ENCODE assay signal across 27 cellular contexts in genomic region chr2:101779190-101779589, GRCh38.
DNase-seq lines count a peak whose midpoint lies in the region; ATAC-seq and TF ChIP-seq lines count a peak whose summit lies in the region.
"Had no signal": no experiment of that assay in that cellular context is flagged by ENCODE, and none has a peak within 500 bp of the region (broad histone marks: within the 10 kb centered on the region; RNA-seq: fewer than 3 reads in every experiment).

No MANE protein-coding gene starts in this region.

- no peak overlapping the region for H3K4me3 Mint-ChIP-seq in activated CD8-positive, alpha-beta T cell treated with anti-CD3 and anti-CD28 coated beads for 36 hours
- no peak overlapping the region for H3K4me3 Mint-ChIP-seq in activated CD8-positive, alpha-beta T cell treated with anti-CD3 and anti-CD28 coated beads, Interleukin-2, amount 10 ng/mL, durations not matched to agents 7 days and 5 days
- H3K4me3 Mint-ChIP-seq in naive thymus-derived CD4-positive, alpha-beta T cell, result peak overlapping the region in 7 of 10 donors; percentile 13 to 54 (median 40)
- H3K4me3 Mint-ChIP-seq: activated CD4-positive, alpha-beta T cell treated with anti-CD3 and anti-CD28 coated beads, Interleukin-2, amount 10 ng/mL, durations not matched to agents 24 days and 14 days; activated naive CD8-positive, alpha-beta T cell treated with anti-CD3 and anti-CD28 coated beads, Interleukin-2, amount 50 U/mL, for 24 hours; dendritic cell treated with granulocyte-macrophage colony-stimulating factor and Interleukin-4, amounts not matched to agents 40 ng/mL and 50 ng/mL, for 4 days; natural killer cell had no signal

- H3K9me3 ChIP-seq in HEK293 (ENCODE audit: control insufficient read depth, insufficient read depth, low read depth, low read length), result no peaks in the 10 kb centered on the region
- no peaks in the 10 kb centered on the region for H3K9me3 ChIP-seq in naive thymus-derived CD4-positive, alpha-beta T cell (ENCODE audit: control insufficient read depth in 2 of 3, low read length in 3 of 3)
- H3K9me3 ChIP-seq: esophagus muscularis mucosa, heart right ventricle, lower lobe of right lung, sigmoid colon, upper lobe of left lung had no signal

- DNase-seq in activated CD8-positive, alpha-beta T cell treated with anti-CD3 and anti-CD28 coated beads for 36 hours, result no peak
- no peak for DNase-seq in activated CD8-positive, alpha-beta T cell treated with anti-CD3 and anti-CD28 coated beads, Interleukin-2, amount 10 ng/mL, durations not matched to agents 7 days and 5 days
- DNase-seq in naive thymus-derived CD4-positive, alpha-beta T cell, result no peak
- no peak for DNase-seq in NOMO-1 treated with dmso at 0.1 percent for 144 hours (lab: John Stamatoyannopoulos, UW; ENCODE audit: unreplicated experiment)
- DNase-seq in KBM-7, result no peak
- DNase-seq: activated CD4-positive, alpha-beta T cell treated with anti-CD3 and anti-CD28 coated beads, Interleukin-2, amount 10 ng/mL, durations not matched to agents 24 days and 14 days; activated naive CD8-positive, alpha-beta T cell treated with anti-CD3 and anti-CD28 coated beads, Interleukin-2, amount 50 U/mL, for 24 hours; caudate nucleus; foreskin keratinocyte; heart right ventricle; lower lobe of right lung; natural killer cell; NCI-H146; NCI-H226; nucleus accumbens; sigmoid colon; stimulated activated CD4-positive, alpha-beta T cell treated with anti-CD3 and anti-CD28 coated beads, Interleukin-4, amount 100 ng/mL, for 24 hours; SW 1271; T1000; upper lobe of left lung; WERI-Rb-1 had no signal

- H3K27me3 Mint-ChIP-seq in activated CD8-positive, alpha-beta T cell treated with anti-CD3 and anti-CD28 coated beads for 36 hours, result no peaks in the 10 kb centered on the region
- no peaks in the 10 kb centered on the region for H3K27me3 Mint-ChIP-seq in activated CD8-positive, alpha-beta T cell treated with anti-CD3 and anti-CD28 coated beads, Interleukin-2, amount 10 ng/mL, durations not matched to agents 7 days and 5 days (ENCODE audit: low read depth)
- H3K27me3 Mint-ChIP-seq in naive thymus-derived CD4-positive, alpha-beta T cell, result no peaks in the 10 kb centered on the region
- H3K27me3 Mint-ChIP-seq: activated CD4-positive, alpha-beta T cell treated with anti-CD3 and anti-CD28 coated beads, Interleukin-2, amount 10 ng/mL, durations not matched to agents 24 days and 14 days; activated naive CD8-positive, alpha-beta T cell treated with anti-CD3 and anti-CD28 coated beads, Interleukin-2, amount 50 U/mL, for 24 hours; dendritic cell treated with granulocyte-macrophage colony-stimulating factor and Interleukin-4, amounts not matched to agents 40 ng/mL and 50 ng/mL, for 4 days had no signal

- H3K36me3 Mint-ChIP-seq in activated CD8-positive, alpha-beta T cell treated with anti-CD3 and anti-CD28 coated beads for 36 hours (ENCODE audit: low read depth), result no peaks in the 10 kb centered on the region
- peaks cover 9% of the 10 kb centered on the region for H3K36me3 Mint-ChIP-seq in activated CD8-positive, alpha-beta T cell treated with anti-CD3 and anti-CD28 coated beads, Interleukin-2, amount 10 ng/mL, durations not matched to agents 7 days and 5 days (ENCODE audit: low read depth)
- H3K36me3 Mint-ChIP-seq in naive thymus-derived CD4-positive, alpha-beta T cell, result peaks cover 0 to 12% (median 0%) of the 10 kb centered on the region in 5 donors
- H3K36me3 Mint-ChIP-seq: natural killer cell had no signal

- H3K4me1 ChIP-seq in HEK293 (ENCODE audit: control insufficient read depth, insufficient read depth, low read length), result peaks cover 30% of the 10 kb centered on the region
- H3K4me1 ChIP-seq in naive thymus-derived CD4-positive, alpha-beta T cell (ENCODE audit: control insufficient read depth in 2 of 2, insufficient read depth in 2 of 2, low read length in 2 of 2), result peaks cover 18 to 85% of the 10 kb centered on the region in 2 donors
- H3K4me1 ChIP-seq: foreskin keratinocyte had no signal

- CTCF ChIA-PET in activated CD8-positive, alpha-beta T cell treated with anti-CD3 and anti-CD28 coated beads for 36 hours (lab: Charles Lee), result interaction anchor here (0.8 to 1.9 kb wide), 4 partner anchors 9 to 60 kb away, joined by 3 to 15 read pairs (median 4); no protein-coding TSS in a partner anchor
- CTCF ChIA-PET in activated CD8-positive, alpha-beta T cell treated with anti-CD3 and anti-CD28 coated beads, Interleukin-2, amount 10 ng/mL, durations not matched to agents 7 days and 5 days (lab: Charles Lee), result interaction anchor here (0.7 to 2.4 kb wide), 5 partner anchors 9 to 93 kb away, joined by 3 to 15 read pairs (median 4); no protein-coding TSS in a partner anchor
- CTCF ChIA-PET in HEK293 (lab: Yijun Ruan, JAX), result interaction anchor here (0.6 to 2.6 kb wide), 6 partner anchors 8 to 256 kb away, joined by 3 to 10 read pairs (median 4); no protein-coding TSS in a partner anchor
- CTCF ChIA-PET in naive thymus-derived CD4-positive, alpha-beta T cell (lab: Charles Lee), result no interaction called here

- no peaks in the 10 kb centered on the region for H3K9me3 Mint-ChIP-seq in activated CD8-positive, alpha-beta T cell treated with anti-CD3 and anti-CD28 coated beads for 36 hours
- H3K9me3 Mint-ChIP-seq in activated CD8-positive, alpha-beta T cell treated with anti-CD3 and anti-CD28 coated beads, Interleukin-2, amount 10 ng/mL, durations not matched to agents 7 days and 5 days (ENCODE audit: insufficient read depth), result no peaks in the 10 kb centered on the region
- H3K9me3 Mint-ChIP-seq in naive thymus-derived CD4-positive, alpha-beta T cell, result peaks cover 0 to 1% (median 0%) of the 10 kb centered on the region in 11 donors
- H3K9me3 Mint-ChIP-seq: activated CD4-positive, alpha-beta T cell treated with anti-CD3 and anti-CD28 coated beads, Interleukin-2, amount 10 ng/mL, durations not matched to agents 24 days and 14 days; activated naive CD8-positive, alpha-beta T cell treated with anti-CD3 and anti-CD28 coated beads, Interleukin-2, amount 50 U/mL, for 24 hours; dendritic cell treated with granulocyte-macrophage colony-stimulating factor and Interleukin-4, amounts not matched to agents 40 ng/mL and 50 ng/mL, for 4 days; natural killer cell had no signal

- ATAC-seq in activated CD8-positive, alpha-beta T cell treated with anti-CD3 and anti-CD28 coated beads for 36 hours, result no peak
- no peak for ATAC-seq in activated CD8-positive, alpha-beta T cell treated with anti-CD3 and anti-CD28 coated beads, Interleukin-2, amount 10 ng/mL, durations not matched to agents 7 days and 5 days
- no peak for ATAC-seq in naive thymus-derived CD4-positive, alpha-beta T cell
- ATAC-seq in HG02798 (IDR thresholded peaks at IDR 0.05; ENCODE audit: poor library complexity, unreplicated experiment), result no peak
- ATAC-seq: foreskin keratinocyte, HCT116, heart right ventricle, lower lobe of right lung, natural killer cell had no signal

- H3K4me1 Mint-ChIP-seq in activated CD8-positive, alpha-beta T cell treated with anti-CD3 and anti-CD28 coated beads for 36 hours (ENCODE audit: low read depth), result peaks cover 80% of the 10 kb centered on the region
- peaks cover 42% of the 10 kb centered on the region for H3K4me1 Mint-ChIP-seq in activated CD8-positive, alpha-beta T cell treated with anti-CD3 and anti-CD28 coated beads, Interleukin-2, amount 10 ng/mL, durations not matched to agents 7 days and 5 days (ENCODE audit: low read depth)
- H3K4me1 Mint-ChIP-seq in naive thymus-derived CD4-positive, alpha-beta T cell, result peaks cover 63 to 100% (median 97%) of the 10 kb centered on the region in 7 donors

- peak overlapping the region; percentile 8 for H3K27ac Mint-ChIP-seq in activated CD8-positive, alpha-beta T cell treated with anti-CD3 and anti-CD28 coated beads for 36 hours
- H3K27ac Mint-ChIP-seq in activated CD8-positive, alpha-beta T cell treated with anti-CD3 and anti-CD28 coated beads, Interleukin-2, amount 10 ng/mL, durations not matched to agents 7 days and 5 days, result no peak overlapping the region
- H3K27ac Mint-ChIP-seq in naive thymus-derived CD4-positive, alpha-beta T cell, result peak overlapping the region in 5 of 9 donors; percentile 5 to 87 (median 39)
- H3K27ac Mint-ChIP-seq: activated CD4-positive, alpha-beta T cell treated with anti-CD3 and anti-CD28 coated beads, Interleukin-2, amount 10 ng/mL, durations not matched to agents 24 days and 14 days; activated naive CD8-positive, alpha-beta T cell treated with anti-CD3 and anti-CD28 coated beads, Interleukin-2, amount 50 U/mL, for 24 hours; natural killer cell had no signal

- no peak overlapping the region for H3K4me3 ChIP-seq in HEK293 (ENCODE audit: low read depth, low read length)
- H3K4me3 ChIP-seq in naive thymus-derived CD4-positive, alpha-beta T cell (ENCODE audit: low read length), result no peak overlapping the region
- H3K4me3 ChIP-seq: esophagus muscularis mucosa, heart right ventricle, lower lobe of right lung, sigmoid colon, upper lobe of left lung had no signal

- intact Hi-C loops in activated CD8-positive, alpha-beta T cell treated with anti-CD3 and anti-CD28 coated beads for 36 hours (cut with micrococcal nuclease), result loop anchor here (10.0 kb wide), 1 partner anchor 46 kb away; no protein-coding TSS in a partner anchor
- intact Hi-C loops in naive thymus-derived CD4-positive, alpha-beta T cell (cut with micrococcal nuclease), result loop anchor here in 1 of 2 donors (5.0 kb wide), 1 partner anchor 37 kb away; no protein-coding TSS in a partner anchor

- in situ Hi-C loops in KBM-7 (cut with MboI; ENCODE audit: low pct_unique_long_range_greater_than_20kb, low sequenced_read_pairs), result no loop called here

- H3K27me3 ChIP-seq in naive thymus-derived CD4-positive, alpha-beta T cell (ENCODE audit: control insufficient read depth in 2 of 2, insufficient read depth in 2 of 2, low read length in 2 of 2), result no peaks in the 10 kb centered on the region
- H3K27me3 ChIP-seq: esophagus muscularis mucosa, foreskin keratinocyte, heart right ventricle, sigmoid colon, upper lobe of left lung had no signal

- H3K27ac ChIP-seq in HEK293 (ENCODE audit: extremely low read depth, low read depth, low read length) (no peak overlapping the region), VCaP (peak overlapping the region; percentile 46)
- H3K27ac ChIP-seq in naive thymus-derived CD4-positive, alpha-beta T cell (ENCODE audit: low read depth, low read length), result no peak overlapping the region
- H3K27ac ChIP-seq: esophagus muscularis mucosa, foreskin keratinocyte, heart right ventricle, lower lobe of right lung, sigmoid colon, upper lobe of left lung, WERI-Rb-1 had no signal

- no peak for TF ChIP-seq CTCF in activated CD8-positive, alpha-beta T cell treated with anti-CD3 and anti-CD28 coated beads for 36 hours (IDR thresholded peaks at IDR 0.05)
- TF ChIP-seq CTCF in HEK293 (tag by site-specific recombination; IDR thresholded peaks at IDR 0.05) (no peak), VCaP (conservative IDR thresholded peaks at IDR 0.05) (no peak)

- POLR2A ChIA-PET in activated CD8-positive, alpha-beta T cell treated with anti-CD3 and anti-CD28 coated beads for 36 hours (lab: Charles Lee), result no interaction called here
- POLR2A ChIA-PET in activated CD8-positive, alpha-beta T cell treated with anti-CD3 and anti-CD28 coated beads, Interleukin-2, amount 10 ng/mL, durations not matched to agents 7 days and 5 days (lab: Charles Lee), result no interaction called here
- POLR2A ChIA-PET in HEK293 (lab: Yijun Ruan, JAX), result no interaction called here
- POLR2A ChIA-PET in naive thymus-derived CD4-positive, alpha-beta T cell (lab: Charles Lee), result interaction anchor here (0.8 to 1.7 kb wide), 2 partner anchors 10 to 12 kb away, joined by 3 to 4 read pairs; no protein-coding TSS in a partner anchor

- no peaks in the 10 kb centered on the region for H3K36me3 ChIP-seq in HEK293 (ENCODE audit: control insufficient read depth in 2 of 2, insufficient read depth in 1 of 2, low read length in 2 of 2)
- no peaks in the 10 kb centered on the region for H3K36me3 ChIP-seq in naive thymus-derived CD4-positive, alpha-beta T cell (ENCODE audit: control insufficient read depth in 2 of 3, insufficient read depth in 3 of 3, low read length in 3 of 3)
- H3K36me3 ChIP-seq: esophagus muscularis mucosa, heart right ventricle, lower lobe of right lung, sigmoid colon, upper lobe of left lung, WERI-Rb-1 had no signal

Comparison
In these comparisons a context has a peak if more than half of its experiments do, and no peak if none do; other contexts are left out.
1. H3K4me3 Mint-ChIP-seq: peak in naive thymus-derived CD4-positive, alpha-beta T cell (7 of 10); none in activated CD8-positive, alpha-beta T cell treated with anti-CD3 and anti-CD28 coated beads for 36 hours (single experiment) and activated CD8-positive, alpha-beta T cell treated with anti-CD3 and anti-CD28 coated beads, Interleukin-2, amount 10 ng/mL, durations not matched to agents 7 days and 5 days (single experiment).